14 cellular contexts compared by ENCODE assay signal in the genomic region with DNA sequence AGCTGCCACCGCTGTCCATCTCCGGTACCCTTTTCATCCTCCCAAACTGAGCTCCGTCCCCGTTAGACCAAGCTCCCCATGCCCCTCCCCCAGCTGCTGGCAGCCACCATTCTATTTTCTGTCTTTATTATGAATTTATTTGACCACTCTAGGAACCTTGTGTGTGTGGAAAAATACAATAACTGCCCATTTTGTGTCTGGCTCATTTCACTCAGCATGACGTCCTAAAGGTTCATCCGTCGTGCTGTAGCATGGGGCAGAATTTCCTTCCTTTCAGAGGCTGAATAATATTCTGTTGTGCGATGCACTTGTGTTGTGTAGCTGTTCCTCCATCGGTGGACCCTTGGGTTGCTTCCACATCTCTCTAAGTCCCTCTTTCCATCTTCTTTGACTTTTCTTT.
DNase-seq lines count a peak whose midpoint lies in the region; ATAC-seq, FAIRE-seq and TF ChIP-seq lines count a peak whose summit lies in the region.
"Had no signal": no experiment of that assay in that cellular context is flagged by ENCODE, and none has a peak within 500 bp of the region (broad histone marks: within the 10 kb centered on the region; RNA-seq: fewer than 3 reads in every experiment).

No MANE protein-coding gene starts in this region.

- 78 to 84% (median 79%) methylated on average over 9 of the region's 9 CpGs for WGBS in heart left ventricle, 4 donors

- TF ChIP-seq CTCF in heart left ventricle (IDR thresholded peaks at IDR 0.05) = no peak

- no peaks in the 10 kb centered on the region for H3K27me3 ChIP-seq in heart left ventricle
- H3K27me3 ChIP-seq: BE2C, foreskin keratinocyte had no signal

- H3K4me1 ChIP-seq in heart left ventricle = peaks cover 23 to 91% (median 55%) of the 10 kb centered on the region in 12 donors

- H3K36me3 Mint-ChIP-seq in activated T-helper 17 cell treated with anti-CD3 and anti-CD28 coated beads, Interleukin-2, amount 50 U/mL, for 72 hours (ENCODE audit: low read depth) = peaks cover 62% of the 10 kb centered on the region
- H3K36me3 Mint-ChIP-seq in naive B cell = peaks cover 0 to 5% of the 10 kb centered on the region in 2 donors

- no peaks in the 10 kb centered on the region for H3K27me3 Mint-ChIP-seq in activated T-helper 17 cell treated with anti-CD3 and anti-CD28 coated beads, Interleukin-2, amount 50 U/mL, for 72 hours
- no peaks in the 10 kb centered on the region for H3K27me3 Mint-ChIP-seq in naive B cell

- no peak for TF ChIP-seq POLR2A in heart left ventricle (IDR thresholded peaks at IDR 0.05)

- ATAC-seq in heart left ventricle = no peak
- ATAC-seq in left cardiac atrium = no peak
- no peak for ATAC-seq in activated T-helper 17 cell treated with anti-CD3 and anti-CD28 coated beads, Interleukin-2, amount 50 U/mL, for 72 hours (replicated peaks)
- no peak for ATAC-seq in naive B cell (ENCODE audit: low read depth in 2 of 2)
- ATAC-seq in GM18498 (IDR thresholded peaks at IDR 0.05; ENCODE audit: unreplicated experiment) = no peak
- ATAC-seq: foreskin keratinocyte, right cardiac atrium had no signal

- H3K36me3 ChIP-seq in heart left ventricle = peaks cover 0 to 26% (median 13%) of the 10 kb centered on the region in 9 donors

- no peaks in the 10 kb centered on the region for H3K9me3 Mint-ChIP-seq in activated T-helper 17 cell treated with anti-CD3 and anti-CD28 coated beads, Interleukin-2, amount 50 U/mL, for 72 hours
- H3K9me3 Mint-ChIP-seq in naive B cell = peaks cover 0 to 3% (median 0%) of the 10 kb centered on the region in 7 donors

- peak overlapping the region; percentile 97 for H3K27ac Mint-ChIP-seq in activated T-helper 17 cell treated with anti-CD3 and anti-CD28 coated beads, Interleukin-2, amount 50 U/mL, for 72 hours
- peak overlapping the region; percentile 96 to 99 (median 98) for H3K27ac Mint-ChIP-seq in naive B cell

- peak overlapping the region; percentile 96 for H3K4me3 Mint-ChIP-seq in activated T-helper 17 cell treated with anti-CD3 and anti-CD28 coated beads, Interleukin-2, amount 50 U/mL, for 72 hours
- peak overlapping the region in 7 of 8 donors; percentile 73 to 98 (median 94) for H3K4me3 Mint-ChIP-seq in naive B cell

- peak; percentile 17 for FAIRE-seq in urothelium cell line (lab: Jason Lieb, UNC)

- H3K27ac ChIP-seq in heart left ventricle = peak overlapping the region in 7 of 12 donors; percentile 51 to 97 (median 66)
- H3K27ac ChIP-seq: foreskin keratinocyte had no signal

- intact Hi-C loops in heart left ventricle (cut with DNase I) = loop anchor here in 1 of 10 donors (2.0 kb wide), 1 partner anchor 27 kb away; no protein-coding TSS in a partner anchor
- intact Hi-C loops in left cardiac atrium (cut with DNase I) = no loop called here

- peaks cover 70% of the 10 kb centered on the region for H3K4me1 Mint-ChIP-seq in activated T-helper 17 cell treated with anti-CD3 and anti-CD28 coated beads, Interleukin-2, amount 50 U/mL, for 72 hours
- H3K4me1 Mint-ChIP-seq in naive B cell = peaks cover 80 to 91% (median 89%) of the 10 kb centered on the region in 3 donors

- no peak for DNase-seq in heart left ventricle
- DNase-seq in left cardiac atrium = no peak
- DNase-seq in naive B cell = no peak
- DNase-seq in urothelium cell line (ENCODE audit: low spot score) = no peak
- no peak for DNase-seq in GF-D8 (lab: John Stamatoyannopoulos, UW)
- DNase-seq in DMS 273 treated with DMSO at 0.1 percent for 48 hours (lab: John Stamatoyannopoulos, UW) = no peak
- DNase-seq: BE2C; central memory CD4-positive, alpha-beta T cell; foreskin keratinocyte; NCI-H524 treated with DMSO at 0.1 percent for 48 hours; right cardiac atrium had no signal

- H3K4me3 ChIP-seq in heart left ventricle = no peak overlapping the region
- H3K4me3 ChIP-seq: lung had no signal

- no peaks in the 10 kb centered on the region for H3K9me3 ChIP-seq in heart left ventricle
- H3K9me3 ChIP-seq: BE2C had no signal
